In the genomic region with DNA sequence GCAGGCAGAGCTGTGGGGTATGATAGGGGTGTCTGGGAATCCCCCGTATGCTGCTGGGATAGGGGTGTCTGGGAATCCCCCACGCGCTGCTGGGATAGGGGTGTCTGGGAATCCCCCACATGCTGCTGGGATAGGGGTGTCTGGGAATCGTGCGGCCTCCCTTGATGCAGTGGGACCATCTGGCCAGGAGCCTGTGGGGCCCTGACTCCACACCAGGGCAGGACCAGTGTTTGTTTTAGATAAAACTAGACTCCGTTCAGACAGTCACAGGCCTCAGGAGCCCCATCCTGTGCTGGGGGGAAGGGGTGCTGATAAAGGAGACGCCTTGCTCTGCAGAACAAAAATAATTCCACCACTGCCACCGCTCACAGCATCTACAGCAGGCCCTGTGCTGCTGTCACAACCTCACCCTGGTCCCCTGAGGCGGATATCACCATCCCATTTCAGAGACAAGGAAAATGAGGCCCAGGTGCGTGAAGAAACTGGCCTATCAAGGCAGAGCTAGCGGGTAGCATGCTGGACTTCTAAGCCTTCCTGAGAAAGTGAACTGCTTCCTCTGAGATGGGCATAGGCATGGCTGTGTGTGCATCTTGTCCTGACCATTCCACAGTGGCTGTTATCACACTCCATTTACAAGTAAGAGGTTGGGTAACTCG, we compare ENCODE assay signal across 21 cellular contexts. TPM values are rescaled to one million over a fixed set of nuclear protein-coding genes. Genes with fewer than 3 reads are reported as not detected.
DNase-seq lines count a peak whose midpoint lies in the region; ATAC-seq, FAIRE-seq and TF ChIP-seq lines count a peak whose summit lies in the region.
"Had no signal": no experiment of that assay in that cellular context is flagged by ENCODE, and none has a peak within 500 bp of the region (broad histone marks: within the 10 kb centered on the region; RNA-seq: fewer than 3 reads in every experiment).

No MANE protein-coding gene starts in this region.

- H3K23ac ChIP-seq in mesenchymal stem cell (ENCODE audit: low read length in 2 of 2): peak overlapping the region in 1 of 2 experiments; percentile 60

- H3K4me3 ChIP-seq in heart left ventricle (no peak overlapping the region), astrocyte (ENCODE audit: insufficient read depth, low read depth, low read length) (no peak overlapping the region), mesenchymal stem cell (ENCODE audit: insufficient read depth in 1 of 2, low read depth in 1 of 2, low read length in 2 of 2) (no peak overlapping the region), upper lobe of right lung (no peak overlapping the region)
- H3K4me3 ChIP-seq: BLaER1 treated with 17β-estradiol and CSF1 and Interleukin-3, amounts not matched to agents 10 nM and 100 nM; MG63 had no signal

- no peak overlapping the region for H3K4me2 ChIP-seq in astrocyte (ENCODE audit: low read length)
- no peak overlapping the region for H3K4me2 ChIP-seq in mesenchymal stem cell (ENCODE audit: low read length, poor library complexity, severe bottlenecking)

- DNase-seq in heart left ventricle: peak in 1 of 5 donors; percentile 4
- DNase-seq in cardiac septum (ENCODE audit: low spot score): no peak
- DNase-seq in astrocyte (ENCODE audit: low read depth): no peak
- DNase-seq in mesenchymal stem cell: no peak
- DNase-seq in upper lobe of right lung: no peak
- no peak for DNase-seq in RCC 7860 (ENCODE audit: low spot score)
- DNase-seq: activated CD4-positive, alpha-beta T cell treated with anti-CD3 and anti-CD28 coated beads for 48 hours; activated effector memory CD4-positive, alpha-beta T cell treated with Interleukin-2 at 50 U/mL for 16 hours; central memory CD4-positive, alpha-beta T cell; MG63; NCI-H1417 treated with DMSO at 0.1 percent for 48 hours; stimulated activated CD4-positive, alpha-beta T cell treated with anti-CD3 and anti-CD28 coated beads, Interleukin-1b, Interleukin-23, amount 100 ng/mL, for 48 hours; stimulated activated naive CD4-positive, alpha-beta T cell; SW 1271 had no signal

- H3K27me3 ChIP-seq in heart left ventricle: no peaks in the 10 kb centered on the region
- no peaks in the 10 kb centered on the region for H3K27me3 ChIP-seq in astrocyte (ENCODE audit: insufficient read depth, low read length)
- no peaks in the 10 kb centered on the region for H3K27me3 ChIP-seq in mesenchymal stem cell (ENCODE audit: control insufficient read depth in 1 of 2, insufficient read depth in 1 of 2, low read length in 2 of 2)
- no peaks in the 10 kb centered on the region for H3K27me3 ChIP-seq in upper lobe of right lung
- H3K27me3 ChIP-seq: BLaER1 treated with 17β-estradiol and CSF1 and Interleukin-3, amounts not matched to agents 10 nM and 100 nM; MG63 had no signal

- H3K27ac Mint-ChIP-seq in astrocyte (ENCODE audit: unreplicated experiment): no peak overlapping the region
- H3K27ac Mint-ChIP-seq: nephron, type B pancreatic cell had no signal

- no peak overlapping the region for H2BK120ac ChIP-seq in mesenchymal stem cell (ENCODE audit: low read depth, low read length)

- ATAC-seq in heart left ventricle: no peak
- ATAC-seq in upper lobe of right lung: no peak
- no peak for ATAC-seq in HG02623 (IDR thresholded peaks at IDR 0.05; ENCODE audit: unreplicated experiment)
- no peak for ATAC-seq in HG03342 (IDR thresholded peaks at IDR 0.05; ENCODE audit: unreplicated experiment)
- ATAC-seq: HCT116 had no signal

- no peaks in the 10 kb centered on the region for H3K9me3 Mint-ChIP-seq in astrocyte (ENCODE audit: unreplicated experiment)
- H3K9me3 Mint-ChIP-seq: IgD-negative memory B cell, nephron, type B pancreatic cell had no signal

- peaks cover 17 to 91% (median 80%) of the 10 kb centered on the region in 12 donors for H3K4me1 ChIP-seq in heart left ventricle
- H3K4me1 ChIP-seq in astrocyte (ENCODE audit: insufficient read depth, low read length): peaks cover 42% of the 10 kb centered on the region
- H3K4me1 ChIP-seq in mesenchymal stem cell (ENCODE audit: control insufficient read depth, insufficient read depth, low read depth, low read length): peaks cover 29% of the 10 kb centered on the region
- H3K4me1 ChIP-seq in upper lobe of right lung: peaks cover 39% of the 10 kb centered on the region

- no peaks in the 10 kb centered on the region for H3K9me3 ChIP-seq in heart left ventricle
- no peaks in the 10 kb centered on the region for H3K9me3 ChIP-seq in astrocyte (ENCODE audit: insufficient read depth, low read depth, low read length)
- no peaks in the 10 kb centered on the region for H3K9me3 ChIP-seq in mesenchymal stem cell (ENCODE audit: control insufficient read depth, low read length)
- no peaks in the 10 kb centered on the region for H3K9me3 ChIP-seq in upper lobe of right lung
- H3K9me3 ChIP-seq: MG63 had no signal

- H3K36me3 ChIP-seq in heart left ventricle (peaks cover 0 to 53% (median 36%) of the 10 kb centered on the region in 9 donors), astrocyte (ENCODE audit: insufficient read depth, low read length) (peaks cover 22% of the 10 kb centered on the region), mesenchymal stem cell (ENCODE audit: control insufficient read depth in 1 of 2, insufficient read depth in 2 of 2, low read depth in 1 of 2, low read length in 2 of 2) (peaks cover 51 to 56% of the 10 kb centered on the region in 2 experiments), upper lobe of right lung (peaks cover 10% of the 10 kb centered on the region)
- H3K36me3 ChIP-seq: MG63 had no signal

- intact Hi-C loops in heart left ventricle (cut with DNase I) (no loop called here), cardiac septum (cut with DNase I) (no loop called here), upper lobe of right lung (cut with DNase I) (loop anchor here (10.0 kb wide), 1 partner anchor 69 kb away; no protein-coding TSS in a partner anchor)

- peaks cover 21% of the 10 kb centered on the region for H3K36me3 Mint-ChIP-seq in astrocyte (ENCODE audit: low read depth, unreplicated experiment)

- no peaks in the 10 kb centered on the region for H3K27me3 Mint-ChIP-seq in astrocyte (ENCODE audit: low read depth, unreplicated experiment)
- H3K27me3 Mint-ChIP-seq: IgD-negative memory B cell, type B pancreatic cell had no signal

- no peak overlapping the region for H2AFZ ChIP-seq in astrocyte (ENCODE audit: low read depth, low read length)
- H2AFZ ChIP-seq in mesenchymal stem cell (ENCODE audit: low read depth, low read length): no peak overlapping the region

- H4K8ac ChIP-seq in mesenchymal stem cell (ENCODE audit: low read length): no peak overlapping the region

- peaks cover 40% of the 10 kb centered on the region for H3K79me1 ChIP-seq in mesenchymal stem cell (replicated peaks; ENCODE audit: low read length, poor library complexity, severe bottlenecking)

- H4K91ac ChIP-seq in mesenchymal stem cell (ENCODE audit: low read length): peak overlapping the region; percentile 31

- no peak overlapping the region for H3K4me3 Mint-ChIP-seq in astrocyte (ENCODE audit: unreplicated experiment)
- H3K4me3 Mint-ChIP-seq: IgD-negative memory B cell, nephron, type B pancreatic cell had no signal

- H2BK15ac ChIP-seq in mesenchymal stem cell (ENCODE audit: low read depth, poor library complexity, severe bottlenecking): peak overlapping the region; percentile 55

- H3K18ac ChIP-seq in mesenchymal stem cell (ENCODE audit: low read depth in 1 of 2, low read length in 2 of 2): peak overlapping the region; percentile 42 to 54

- H3K4me1 Mint-ChIP-seq in astrocyte (ENCODE audit: low read depth, unreplicated experiment): peaks cover 24% of the 10 kb centered on the region

- peak overlapping the region in 1 of 2 experiments; percentile 29 for H2BK12ac ChIP-seq in mesenchymal stem cell (ENCODE audit: low read length in 2 of 2)

- H2BK5ac ChIP-seq in mesenchymal stem cell (ENCODE audit: low read depth, low read length, poor library complexity, severe bottlenecking): no peak overlapping the region

- WGBS in heart left ventricle, 4 donors: 71 to 78% (median 74%) methylated on average over 12 of the region's 12 CpGs
- 78% methylated on average over 11 of the region's 12 CpGs for WGBS in mesenchymal stem cell

- FAIRE-seq in astrocyte (lab: Jason Lieb, UNC): no peak
- FAIRE-seq in RCC 7860 (lab: Jason Lieb, UNC): no peak

- no peak overlapping the region for H2AK5ac ChIP-seq in mesenchymal stem cell (ENCODE audit: low read length, severe bottlenecking)

- peaks cover 10% of the 10 kb centered on the region for H4K20me1 ChIP-seq in astrocyte (ENCODE audit: insufficient read depth, low read length)

- TF ChIP-seq POLR2A in heart left ventricle (IDR thresholded peaks at IDR 0.05): no peak

- H3K9ac ChIP-seq in astrocyte (ENCODE audit: low read length) (peak overlapping the region; percentile 51), mesenchymal stem cell (ENCODE audit: low read length) (no peak overlapping the region)
- H3K9ac ChIP-seq: BLaER1 treated with 17β-estradiol and CSF1 and Interleukin-3, amounts not matched to agents 10 nM and 100 nM had no signal

- no peak overlapping the region for H3K4ac ChIP-seq in mesenchymal stem cell (ENCODE audit: low read depth in 1 of 2, low read length in 2 of 2)

- H3K27ac ChIP-seq in heart left ventricle (peak overlapping the region in 7 of 12 donors; percentile 27 to 94 (median 52)), astrocyte (ENCODE audit: low read depth, low read length) (peak overlapping the region; percentile 67), mesenchymal stem cell (ENCODE audit: low read length, poor library complexity, severe bottlenecking) (no peak overlapping the region), upper lobe of right lung (peak overlapping the region; percentile 11)

- H3K79me2 ChIP-seq in astrocyte (ENCODE audit: insufficient read depth, low read length): peaks cover 6% of the 10 kb centered on the region

- TF ChIP-seq CTCF in heart left ventricle (IDR thresholded peaks at IDR 0.05) (no peak), astrocyte (IDR thresholded peaks at IDR 0.05; ENCODE audit: insufficient read depth, low read depth, low read length) (no peak), upper lobe of right lung (IDR thresholded peaks at IDR 0.05) (no peak)

- H3K14ac ChIP-seq in mesenchymal stem cell (ENCODE audit: low read length in 2 of 2): peak overlapping the region in 1 of 2 experiments; percentile 76

RNA-seq across cellular contexts. Expression of gene ECE1, which starts 24.0 kb away (rescaled TPM):
- total RNA-seq in heart left ventricle: 100 to 1,000 TPM in 1 of 9 donors, 10 to 100 TPM in 8; 37.3 to 140 (median 59.4) TPM
- polyA plus RNA-seq in heart left ventricle: 10 to 100 TPM; 38.4 to 61.3 TPM
- total RNA-seq in cardiac septum: 55.8 TPM
- 172 and 182 TPM in 2 replicates for total RNA-seq in astrocyte
- 229 TPM for polyA plus RNA-seq in mesenchymal stem cell (2013, experiment 1 of 2)
- polyA plus RNA-seq in mesenchymal stem cell (2013, experiment 2 of 2): 222 TPM
- 108 TPM for total RNA-seq in upper lobe of right lung
